Comparison of ENCODE assay signal across 8 cellular contexts in the genomic region with DNA sequence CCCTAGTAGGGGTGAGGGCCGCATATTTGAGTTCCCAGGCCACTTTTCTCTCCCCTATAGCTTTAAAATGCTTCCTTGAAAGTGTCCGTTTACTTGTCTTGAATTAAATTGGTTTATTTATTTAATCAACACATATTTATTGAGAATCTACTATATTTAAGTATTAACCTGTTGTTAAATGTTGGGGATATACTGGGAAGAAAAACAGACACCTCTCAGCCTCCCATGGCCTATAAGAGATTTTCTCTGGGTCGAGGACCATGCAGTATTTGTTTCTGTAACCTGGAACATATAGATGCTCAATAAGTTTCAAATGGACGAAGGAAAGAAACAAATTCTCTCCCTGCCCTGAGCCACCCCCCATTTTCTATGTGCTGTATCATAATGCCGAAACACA.
DNase-seq lines count a peak whose midpoint lies in the region; ATAC-seq and TF ChIP-seq lines count a peak whose summit lies in the region.

No MANE protein-coding gene starts in this region.

- H3K4me3 ChIP-seq in AG10803 (ENCODE audit: low read length), result peak overlapping the region; percentile 73
- H3K4me3 ChIP-seq in KMS-11 (IDR thresholded peaks at IDR 0.05; ENCODE audit: insufficient read depth, low read depth, low read length), result no peak overlapping the region
- H3K4me3 ChIP-seq in dorsolateral prefrontal cortex, result peak overlapping the region in 53 of 59 donors; percentile 45 to 84 (median 73)

- H3K9ac ChIP-seq in KMS-11, result peak overlapping the region; percentile 75; the same call in 1 of the 2 replicates

- H3K4me1 Mint-ChIP-seq in neural crest cell, result peaks cover 30% of the 10 kb centered on the region

- no peaks in the 10 kb centered on the region for H3K79me2 ChIP-seq in KMS-11 (ENCODE audit: insufficient read depth, low read depth)

- DNase-seq in AG10803 (ENCODE audit: low read depth), result no peak
- DNase-seq in dorsolateral prefrontal cortex, result no peak
- no peak for DNase-seq in neural crest cell (ENCODE audit: low read depth, low spot score)
- DNase-seq in omental fat pad (ENCODE audit: low spot score), result no peak
- no peak for DNase-seq in COR-L47 (lab: John Stamatoyannopoulos, UW)

- H2AFZ ChIP-seq in KMS-11 (ENCODE audit: low read depth), result peak overlapping the region; percentile 79

- ATAC-seq in HG03280 (IDR thresholded peaks at IDR 0.05; ENCODE audit: unreplicated experiment) (no peak), omental fat pad (ENCODE audit: low FRiP score) (no peak), GM19023 (IDR thresholded peaks at IDR 0.05; ENCODE audit: unreplicated experiment) (no peak)

- H4K20me1 ChIP-seq in KMS-11 (ENCODE audit: insufficient read depth), result no peaks in the 10 kb centered on the region

- no peak overlapping the region for H3K4me2 ChIP-seq in KMS-11

- peak overlapping the region; percentile 68; the same call in 1 of the 2 replicates for H3K27ac ChIP-seq in KMS-11
- H3K27ac ChIP-seq in dorsolateral prefrontal cortex, result peak overlapping the region in 29 of 59 donors; percentile 22 to 84 (median 70)

- H3K27me3 ChIP-seq in KMS-11 (ENCODE audit: insufficient read depth, low read depth) (no peaks in the 10 kb centered on the region), dorsolateral prefrontal cortex (no peaks in the 10 kb centered on the region)

- peaks cover 8% of the 10 kb centered on the region for H3K4me1 ChIP-seq in KMS-11 (ENCODE audit: low read depth, poor library complexity, severe bottlenecking)

- peak overlapping the region; percentile 86 for H3K4me3 Mint-ChIP-seq in neural crest cell

- intact Hi-C loops in dorsolateral prefrontal cortex (cut with DNase I), result loop anchor here in 1 of 2 donors (5.0 to 10.0 kb wide), 2 partner anchors 100 to 142 kb away; a partner anchor contains a TSS

- H3K27me3 Mint-ChIP-seq in neural crest cell (ENCODE audit: low read depth), result no peaks in the 10 kb centered on the region

- no peaks in the 10 kb centered on the region for H3K36me3 Mint-ChIP-seq in neural crest cell (ENCODE audit: low read depth)

- TF ChIP-seq CTCF in AG10803 (conservative IDR thresholded peaks at IDR 0.05; ENCODE audit: low read length) (no peak), KMS-11 (conservative IDR thresholded peaks at IDR 0.05; ENCODE audit: low read depth, low read length) (no peak), dorsolateral prefrontal cortex (IDR thresholded peaks at IDR 0.05 in 54 of 56, conservative IDR thresholded peaks at IDR 0.05 in 2 of 56; ENCODE audit: low read depth in 1 of 56, partially characterized antibody in 56 of 56) (no peak), neural crest cell (conservative IDR thresholded peaks at IDR 0.05) (no peak), omental fat pad (IDR thresholded peaks at IDR 0.05) (no peak)

- no peaks in the 10 kb centered on the region for H3K9me3 Mint-ChIP-seq in neural crest cell

- no peaks in the 10 kb centered on the region for H3K36me3 ChIP-seq in KMS-11 (ENCODE audit: insufficient read depth)

- H3K27ac Mint-ChIP-seq in neural crest cell (ENCODE audit: unreplicated experiment), result peak overlapping the region; percentile 99
